ENCODE assay signal across 21 cellular contexts in the genomic region with DNA sequence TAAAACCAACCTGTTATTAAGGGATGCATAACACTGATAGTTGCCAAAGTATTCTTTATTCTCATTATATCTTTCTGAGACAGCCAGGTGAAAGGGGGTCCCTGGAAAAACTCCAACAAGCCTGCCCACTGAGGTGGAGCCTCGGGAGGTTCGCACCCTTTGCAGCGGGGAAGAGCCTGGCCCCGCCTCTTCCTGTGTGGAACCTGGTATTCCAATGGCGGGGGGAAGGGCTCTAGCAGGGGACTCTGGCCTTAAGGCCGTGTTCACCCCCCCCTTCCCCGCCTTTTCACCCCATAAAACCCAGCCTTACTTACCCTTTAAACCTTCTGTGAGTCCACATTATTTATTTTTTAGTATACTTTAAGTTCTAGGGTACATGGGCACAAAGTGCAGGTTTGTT.
A peak's percentile ranks its signal among the peaks of the same experiment; 100 is the strongest.
DNase-seq lines count a peak whose midpoint lies in the region; ATAC-seq, FAIRE-seq and TF ChIP-seq lines count a peak whose summit lies in the region.
"Had no signal": no experiment of that assay in that cellular context is flagged by ENCODE, and none has a peak within 500 bp of the region (broad histone marks: within the 10 kb centered on the region; RNA-seq: fewer than 3 reads in every experiment).

No MANE protein-coding gene starts in this region.

- H3K4me2 ChIP-seq in SK-N-SH (0 out of 2 replicates have a peak overlapping the region, but pooled peaks have one; percentile 20), neuronal stem cell (ENCODE audit: insufficient read depth, low read length, poor library complexity, severe bottlenecking) (no peak overlapping the region)
- H3K4me2 ChIP-seq: KMS-11 had no signal

- no peaks in the 10 kb centered on the region for H3K27me3 Mint-ChIP-seq in activated CD4-positive, alpha-beta memory T cell treated with anti-CD3 and anti-CD28 coated beads, Interleukin-2, amount 10 ng/mL, durations not matched to agents 7 days and 5 days

- H3K79me1 ChIP-seq in neuronal stem cell (ENCODE audit: low read depth, low read length) = no peaks in the 10 kb centered on the region

- H3K9me3 Mint-ChIP-seq in activated CD4-positive, alpha-beta memory T cell treated with anti-CD3 and anti-CD28 coated beads, Interleukin-2, amount 10 ng/mL, durations not matched to agents 7 days and 5 days = no peaks in the 10 kb centered on the region

- H3K4me1 ChIP-seq in SK-N-SH (ENCODE audit: control insufficient read depth in 1 of 2, insufficient read depth in 2 of 2, low read depth in 1 of 2, low read length in 1 of 2) (no peaks in the 10 kb centered on the region), duodenal mucosa (ENCODE audit: control insufficient read depth in 1 of 2, insufficient read depth in 2 of 2, low read length in 2 of 2) (peaks cover 9% of the 10 kb centered on the region in 2 donors), neuronal stem cell (ENCODE audit: control insufficient read depth in 2 of 2, insufficient read depth in 1 of 2, low read depth in 1 of 2, low read length in 2 of 2) (no peaks in the 10 kb centered on the region)
- H3K4me1 ChIP-seq: HAP-1, SJCRH30 had no signal

- no peak overlapping the region for H4K91ac ChIP-seq in neuronal stem cell (ENCODE audit: low read depth, low read length, poor library complexity)

- ATAC-seq in SK-N-SH treated with all-trans-retinoic acid at 6 μM for 48 hours = no peak

- H3K9me2 ChIP-seq in SK-N-SH = no peaks in the 10 kb centered on the region

- H3K27ac ChIP-seq in SK-N-SH (ENCODE audit: low read depth in 2 of 2, low read length in 1 of 2) (no peak overlapping the region), duodenal mucosa (ENCODE audit: low read depth, low read length) (peak overlapping the region; percentile 18), neuronal stem cell (replicated peaks; ENCODE audit: low read length) (no peak overlapping the region)
- H3K27ac ChIP-seq: KMS-11, SJCRH30 had no signal

- no peaks in the 10 kb centered on the region for H3K36me3 ChIP-seq in SK-N-SH (replicated peaks in 1 of 2; ENCODE audit: control insufficient read depth in 1 of 2, insufficient read depth in 2 of 2, low read length in 1 of 2)
- H3K36me3 ChIP-seq in duodenal mucosa (ENCODE audit: control insufficient read depth in 1 of 2, insufficient read depth in 2 of 2, low read length in 2 of 2) = no peaks in the 10 kb centered on the region
- H3K36me3 ChIP-seq in neuronal stem cell (replicated peaks in 1 of 2; ENCODE audit: control insufficient read depth in 2 of 2, insufficient read depth in 2 of 2, low read length in 2 of 2) = no peaks in the 10 kb centered on the region
- H3K36me3 ChIP-seq: HAP-1, SJCRH30 had no signal

- CTCF ChIA-PET in SK-N-SH (lab: Yijun Ruan, JAX) = no interaction called here
- CTCF ChIA-PET in activated CD4-positive, alpha-beta memory T cell treated with anti-CD3 and anti-CD28 coated beads, Interleukin-2, amount 10 ng/mL, durations not matched to agents 7 days and 5 days (lab: Charles Lee) = no interaction called here

- no peak for FAIRE-seq in RCC 7860 (lab: Jason Lieb, UNC)

- H2BK12ac ChIP-seq in neuronal stem cell (ENCODE audit: low read length) = no peak overlapping the region

- no peak overlapping the region for H2BK5ac ChIP-seq in neuronal stem cell (ENCODE audit: low read length)

- H3K18ac ChIP-seq in neuronal stem cell (ENCODE audit: low read length) = no peak overlapping the region

- H3K79me2 ChIP-seq in SK-N-SH (ENCODE audit: insufficient read depth) = no peaks in the 10 kb centered on the region

- TF ChIP-seq EP300 in SK-N-SH (IDR thresholded peaks at IDR 0.05; ENCODE audit: borderline replicate concordance in 1 of 2, low read depth in 1 of 2, low read length in 1 of 2) = no peak

- H3K14ac ChIP-seq in neuronal stem cell (ENCODE audit: low read length) = no peak overlapping the region

- no peak overlapping the region for H4K8ac ChIP-seq in neuronal stem cell (ENCODE audit: low read depth, low read length)

- no peak overlapping the region for H2BK120ac ChIP-seq in neuronal stem cell (ENCODE audit: low read depth, low read length)

- H2BK15ac ChIP-seq in neuronal stem cell (ENCODE audit: low read length) = no peak overlapping the region

- no peak overlapping the region for H2AFZ ChIP-seq in SK-N-SH (ENCODE audit: low read depth)
- H2AFZ ChIP-seq in neuronal stem cell (ENCODE audit: low read length) = peak overlapping the region; percentile 18

- H3K27ac Mint-ChIP-seq in activated CD4-positive, alpha-beta memory T cell treated with anti-CD3 and anti-CD28 coated beads, Interleukin-2, amount 10 ng/mL, durations not matched to agents 7 days and 5 days = no peak overlapping the region
- H3K27ac Mint-ChIP-seq: HFFc6 had no signal

- H4K20me1 ChIP-seq in SK-N-SH (ENCODE audit: insufficient read depth) = no peaks in the 10 kb centered on the region

- no peak overlapping the region for H2AK5ac ChIP-seq in neuronal stem cell (ENCODE audit: low read depth, low read length)

- no peak overlapping the region for H3K4me3 Mint-ChIP-seq in activated CD4-positive, alpha-beta memory T cell treated with anti-CD3 and anti-CD28 coated beads, Interleukin-2, amount 10 ng/mL, durations not matched to agents 7 days and 5 days
- H3K4me3 Mint-ChIP-seq: HFFc6 had no signal

- no peak overlapping the region for H3K9ac ChIP-seq in SK-N-SH
- no peak overlapping the region for H3K9ac ChIP-seq in duodenal mucosa (ENCODE audit: low read depth in 1 of 2, low read length in 2 of 2)
- H3K9ac ChIP-seq in neuronal stem cell (ENCODE audit: low read depth, low read length, poor library complexity) = no peak overlapping the region
- H3K9ac ChIP-seq: KMS-11 had no signal

- no peaks in the 10 kb centered on the region for H3K36me3 Mint-ChIP-seq in activated CD4-positive, alpha-beta memory T cell treated with anti-CD3 and anti-CD28 coated beads, Interleukin-2, amount 10 ng/mL, durations not matched to agents 7 days and 5 days (ENCODE audit: low read depth)

- no peak overlapping the region for H3K4ac ChIP-seq in neuronal stem cell (ENCODE audit: low read length)

- TF ChIP-seq RAD21 in SK-N-SH (IDR thresholded peaks at IDR 0.05; ENCODE audit: low read length) = no peak

- DNase-seq in SK-N-SH (no peak), neuronal stem cell (ENCODE audit: low spot score) (no peak), GM19240 (ENCODE audit: insufficient read length, low spot score) (no peak), RCC 7860 (ENCODE audit: low spot score) (no peak)
- no peak for DNase-seq in activated CD4-positive, alpha-beta memory T cell treated with anti-CD3 and anti-CD28 coated beads, Interleukin-2, amount 10 ng/mL, durations not matched to agents 7 days and 5 days
- DNase-seq: Calu3, DND-41, GOT3, HFFc6, IMR-90, MM.1S, NCI-H1694, NCI-H2029 treated with DMSO at 0.1 percent for 48 hours, NCI-H226, NCI-H510A, NCI-H69, SJCRH30 had no signal

- no peaks in the 10 kb centered on the region for H3F3A ChIP-seq in SK-N-SH (replicated peaks; ENCODE audit: insufficient read depth)

- no peaks in the 10 kb centered on the region for H3K9me3 ChIP-seq in SK-N-SH
- H3K9me3 ChIP-seq in duodenal mucosa (ENCODE audit: control insufficient read depth in 1 of 2, low read length in 2 of 2) = no peaks in the 10 kb centered on the region
- H3K9me3 ChIP-seq in neuronal stem cell (replicated peaks in 1 of 2; ENCODE audit: control insufficient read depth in 2 of 2, insufficient read depth in 1 of 2, low read depth in 1 of 2, low read length in 2 of 2) = peaks cover 0 to 10% of the 10 kb centered on the region in 2 donors
- H3K9me3 ChIP-seq: HAP-1 had no signal

- POLR2A ChIA-PET in SK-N-SH (lab: Yijun Ruan, JAX) = no interaction called here
- POLR2A ChIA-PET in activated CD4-positive, alpha-beta memory T cell treated with anti-CD3 and anti-CD28 coated beads, Interleukin-2, amount 10 ng/mL, durations not matched to agents 7 days and 5 days (lab: Charles Lee) = no interaction called here

- 7% methylated on average over 7 of the region's 7 CpGs for WGBS in SK-N-SH (ENCODE audit: low lambda C conversion rate)
- WGBS in neuronal stem cell (ENCODE audit: extremely low coverage in 2 of 2, insufficient read length in 2 of 2, insufficient replicate concordance in 1 of 2), 2 donors = no CpG with 5 or more reads among the region's 7 CpGs

- H3K4me3 ChIP-seq in SK-N-SH (ENCODE audit: low read depth in 2 of 2, low read length in 1 of 2) = no peak overlapping the region
- peak overlapping the region; percentile 6 to 48 for H3K4me3 ChIP-seq in duodenal mucosa (ENCODE audit: low read depth in 1 of 2, low read length in 2 of 2)
- H3K4me3 ChIP-seq in neuronal stem cell (ENCODE audit: low read length in 2 of 2) = no peak overlapping the region
- H3K4me3 ChIP-seq: HAP-1, SJCRH30 had no signal

- H3K27me3 ChIP-seq in SK-N-SH (ENCODE audit: insufficient read depth) (peaks cover 29% of the 10 kb centered on the region; the same call in 1 of the 2 replicates), duodenal mucosa (ENCODE audit: control insufficient read depth in 1 of 2, insufficient read depth in 2 of 2, low read length in 2 of 2) (no peaks in the 10 kb centered on the region), neuronal stem cell (ENCODE audit: control insufficient read depth in 3 of 3, insufficient read depth in 3 of 3, low read depth in 1 of 3, low read length in 3 of 3) (no peaks in the 10 kb centered on the region)
- H3K27me3 ChIP-seq: SJCRH30 had no signal

- H3K23ac ChIP-seq in neuronal stem cell (ENCODE audit: low read depth, low read length, poor library complexity) = no peak overlapping the region

- no peak for TF ChIP-seq CTCF in SK-N-SH (IDR thresholded peaks at IDR 0.05)

- no peaks in the 10 kb centered on the region for H3K4me1 Mint-ChIP-seq in activated CD4-positive, alpha-beta memory T cell treated with anti-CD3 and anti-CD28 coated beads, Interleukin-2, amount 10 ng/mL, durations not matched to agents 7 days and 5 days

TF ChIP-seq in SK-N-SH, 30 proteins besides CTCF, POLR2A, EP300 and RAD21 (continues in another document):
- no peak for TF ChIP-seq IRF3 (IDR thresholded peaks at IDR 0.05; ENCODE audit: low read depth, low read length)

TF ChIP-seq in SK-N-SH treated with all-trans-retinoic acid at 6 μM for 48 hours, 23 proteins besides CTCF, POLR2A, EP300 and RAD21 (continues in another document):
- no peak for TF ChIP-seq CREB5 (CRISPR knock-in tag; IDR thresholded peaks at IDR 0.05; ENCODE audit: low read depth)

Comparison
In these comparisons a context has a peak if more than half of its experiments do, and no peak if none do; other contexts are left out.
1. H3K4me3 ChIP-seq: peak in duodenal mucosa (2 of 2); none in SK-N-SH (0 of 2) and neuronal stem cell (0 of 2).